In genomic region chr4:146273204-146273901, GRCh38 we compare ENCODE assay signal across 13 cellular contexts. TPM values are rescaled to one million over a fixed set of nuclear protein-coding genes. Genes with fewer than 3 reads are reported as not detected.
DNase-seq lines count a peak whose midpoint lies in the region; ATAC-seq and TF ChIP-seq lines count a peak whose summit lies in the region.
"Had no signal": no experiment of that assay in that cellular context is flagged by ENCODE, and none has a peak within 500 bp of the region (broad histone marks: within the 10 kb centered on the region; RNA-seq: fewer than 3 reads in every experiment).

No MANE protein-coding gene starts in this region.

- no peak overlapping the region for H3K4me3 Mint-ChIP-seq in activated T-helper 2 cell treated with anti-CD3 and anti-CD28 coated beads, Interferon-gamma antibody, Interleukin-2, Interleukin-4, amounts not matched to agents 10 μg/mL and 5 μg/mL and 100 μg/mL, durations not matched to agents 14 hours and 24 hours and 36 hours (ENCODE audit: low read depth)
- H3K4me3 Mint-ChIP-seq: activated T-helper 1 cell treated with anti-CD3 and anti-CD28 coated beads, Interleukin-12 subunit alpha, Interleukin-12 subunit beta, Interleukin-2, Interleukin-4 antibody, amounts not matched to agents 30 ng/mL and 10 ng/mL and 1 ng/mL, durations not matched to agents 14 hours and 24 hours and 36 hours; HFFc6; memory B cell had no signal

- H3K27ac Mint-ChIP-seq in activated T-helper 2 cell treated with anti-CD3 and anti-CD28 coated beads, Interferon-gamma antibody, Interleukin-2, Interleukin-4, amounts not matched to agents 10 μg/mL and 5 μg/mL and 100 μg/mL, durations not matched to agents 14 hours and 24 hours and 36 hours: peak overlapping the region; percentile 5
- H3K27ac Mint-ChIP-seq: activated T-helper 1 cell treated with anti-CD3 and anti-CD28 coated beads, Interleukin-12 subunit alpha, Interleukin-12 subunit beta, Interleukin-2, Interleukin-4 antibody, amounts not matched to agents 30 ng/mL and 10 ng/mL and 1 ng/mL, durations not matched to agents 14 hours and 24 hours and 36 hours; HFFc6; memory B cell had no signal

- peak; percentile 68 for ATAC-seq in GM18867 (IDR thresholded peaks at IDR 0.05; ENCODE audit: unreplicated experiment)
- peak; percentile 68 for ATAC-seq in HG02981 (IDR thresholded peaks at IDR 0.05; ENCODE audit: unreplicated experiment)
- no peak for ATAC-seq in SK-N-SH treated with all-trans-retinoic acid at 6 μM for 48 hours

- intact Hi-C loops in activated T-helper 2 cell treated with anti-CD3 and anti-CD28 coated beads, Interferon-gamma antibody, Interleukin-2, Interleukin-4, amounts not matched to agents 10 μg/mL and 5 μg/mL and 100 μg/mL, durations not matched to agents 14 hours and 24 hours and 36 hours (cut with micrococcal nuclease): loop anchor here (1.0 to 10.0 kb wide), 2 partner anchors 30 to 789 kb away; partner anchors contain the start of gene SMAD1

- H3K27me3 Mint-ChIP-seq in activated T-helper 2 cell treated with anti-CD3 and anti-CD28 coated beads, Interferon-gamma antibody, Interleukin-2, Interleukin-4, amounts not matched to agents 10 μg/mL and 5 μg/mL and 100 μg/mL, durations not matched to agents 14 hours and 24 hours and 36 hours (ENCODE audit: low read depth): no peaks in the 10 kb centered on the region
- H3K27me3 Mint-ChIP-seq: memory B cell had no signal

- H3K9me3 Mint-ChIP-seq in activated T-helper 2 cell treated with anti-CD3 and anti-CD28 coated beads, Interferon-gamma antibody, Interleukin-2, Interleukin-4, amounts not matched to agents 10 μg/mL and 5 μg/mL and 100 μg/mL, durations not matched to agents 14 hours and 24 hours and 36 hours: no peaks in the 10 kb centered on the region
- H3K9me3 Mint-ChIP-seq: activated T-helper 1 cell treated with anti-CD3 and anti-CD28 coated beads, Interleukin-12 subunit alpha, Interleukin-12 subunit beta, Interleukin-2, Interleukin-4 antibody, amounts not matched to agents 30 ng/mL and 10 ng/mL and 1 ng/mL, durations not matched to agents 14 hours and 24 hours and 36 hours; HFFc6; memory B cell had no signal

- peak; percentile 53 for DNase-seq in GM20000 (ENCODE audit: low spot score)
- DNase-seq in activated T-helper 2 cell treated with anti-CD3 and anti-CD28 coated beads, Interferon-gamma antibody, Interleukin-2, Interleukin-4, amounts not matched to agents 10 μg/mL and 5 μg/mL and 100 μg/mL, durations not matched to agents 14 hours and 24 hours and 36 hours (ENCODE audit: low spot score): no peak
- no peak for DNase-seq in activated gamma-delta T cell treated with Interleukin-2 at 50 U/mL for 16 hours
- DNase-seq in NCI-H2171 treated with DMSO at 0.1 percent for 48 hours (lab: John Stamatoyannopoulos, UW): no peak
- no peak for DNase-seq in activated CD4-positive, alpha-beta T cell treated with anti-CD3 and anti-CD28 coated beads, Interleukin-2, amount 50 U/mL, for 1 hour
- DNase-seq: glutamatergic neuron, HFFc6 had no signal

- H3K36me3 Mint-ChIP-seq in activated T-helper 2 cell treated with anti-CD3 and anti-CD28 coated beads, Interferon-gamma antibody, Interleukin-2, Interleukin-4, amounts not matched to agents 10 μg/mL and 5 μg/mL and 100 μg/mL, durations not matched to agents 14 hours and 24 hours and 36 hours (ENCODE audit: low read depth): no peaks in the 10 kb centered on the region

- H3K4me1 Mint-ChIP-seq in activated T-helper 2 cell treated with anti-CD3 and anti-CD28 coated beads, Interferon-gamma antibody, Interleukin-2, Interleukin-4, amounts not matched to agents 10 μg/mL and 5 μg/mL and 100 μg/mL, durations not matched to agents 14 hours and 24 hours and 36 hours (ENCODE audit: low read depth): peaks cover 7% of the 10 kb centered on the region
- H3K4me1 Mint-ChIP-seq: memory B cell had no signal

- no peak for TF ChIP-seq CTCF in GM20000 (IDR thresholded peaks at IDR 0.05; ENCODE audit: extremely low read depth, missing control alignments)

TF ChIP-seq in SK-N-SH treated with all-trans-retinoic acid at 6 μM for 48 hours, 23 proteins besides CTCF, POLR2A, EP300 and RAD21:
- TF ChIP-seq ZFP30 (CRISPR knock-in tag; IDR thresholded peaks at IDR 0.05) (no peak), ZFP3 (CRISPR knock-in tag; IDR thresholded peaks at IDR 0.05) (no peak), POU6F1 (CRISPR knock-in tag; IDR thresholded peaks at IDR 0.05; ENCODE audit: borderline replicate concordance, low read depth) (no peak), SNAI2 (CRISPR knock-in tag; IDR thresholded peaks at IDR 0.05) (no peak), RARB (CRISPR knock-in tag; IDR thresholded peaks at IDR 0.05) (no peak), BACH2 (CRISPR knock-in tag; IDR thresholded peaks at IDR 0.05; ENCODE audit: borderline replicate concordance) (no peak), ESRRG (CRISPR knock-in tag; IDR thresholded peaks at IDR 0.05) (no peak), TCF4 (CRISPR knock-in tag; IDR thresholded peaks at IDR 0.05; ENCODE audit: borderline replicate concordance) (no peak)

RNA-seq across cellular contexts. Expression of gene REELD1, which starts 59.0 kb away (rescaled TPM):
- total RNA-seq in activated T-helper 2 cell treated with anti-CD3 and anti-CD28 coated beads, Interferon-gamma antibody, Interleukin-2, Interleukin-4, amounts not matched to agents 10 μg/mL and 5 μg/mL and 100 μg/mL, durations not matched to agents 14 hours and 24 hours and 36 hours: not detected in 2 replicates
- total RNA-seq: activated T-helper 1 cell treated with anti-CD3 and anti-CD28 coated beads, Interleukin-12 subunit alpha, Interleukin-12 subunit beta, Interleukin-2, Interleukin-4 antibody, amounts not matched to agents 30 ng/mL and 10 ng/mL and 1 ng/mL, durations not matched to agents 14 hours and 24 hours and 36 hours; HFFc6; pulmonary artery endothelial cell had no signal
